In the genomic region with DNA sequence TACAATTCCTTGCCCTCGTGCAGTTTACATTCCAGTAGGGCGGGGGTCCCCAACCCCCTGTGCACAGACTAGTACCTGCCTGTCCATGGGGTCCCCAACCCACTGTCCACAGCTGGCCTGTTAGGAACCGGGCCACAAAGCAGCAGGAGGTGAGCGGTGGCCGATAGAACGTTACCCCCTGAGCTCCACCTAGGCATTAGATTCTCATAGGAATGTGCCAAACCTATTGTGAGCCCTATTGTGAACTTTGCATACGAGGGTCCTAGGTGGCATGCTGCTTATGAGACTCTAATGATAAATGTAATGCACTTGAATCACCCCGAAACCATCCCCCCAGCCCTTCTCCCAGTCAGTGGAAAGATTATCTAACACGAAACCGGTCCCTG, we compare ENCODE assay signal across 1 cellular context.
TF ChIP-seq lines count a peak whose summit lies in the region.

No MANE protein-coding gene starts in this region.

TF ChIP-seq in IMR-90, 13 proteins besides CTCF, POLR2A, EP300 and RAD21:
- TF ChIP-seq RFX5 (IDR thresholded peaks at IDR 0.05; ENCODE audit: low read depth, low read length), result no peak
